9 cellular contexts compared by ENCODE assay signal in the genomic region with DNA sequence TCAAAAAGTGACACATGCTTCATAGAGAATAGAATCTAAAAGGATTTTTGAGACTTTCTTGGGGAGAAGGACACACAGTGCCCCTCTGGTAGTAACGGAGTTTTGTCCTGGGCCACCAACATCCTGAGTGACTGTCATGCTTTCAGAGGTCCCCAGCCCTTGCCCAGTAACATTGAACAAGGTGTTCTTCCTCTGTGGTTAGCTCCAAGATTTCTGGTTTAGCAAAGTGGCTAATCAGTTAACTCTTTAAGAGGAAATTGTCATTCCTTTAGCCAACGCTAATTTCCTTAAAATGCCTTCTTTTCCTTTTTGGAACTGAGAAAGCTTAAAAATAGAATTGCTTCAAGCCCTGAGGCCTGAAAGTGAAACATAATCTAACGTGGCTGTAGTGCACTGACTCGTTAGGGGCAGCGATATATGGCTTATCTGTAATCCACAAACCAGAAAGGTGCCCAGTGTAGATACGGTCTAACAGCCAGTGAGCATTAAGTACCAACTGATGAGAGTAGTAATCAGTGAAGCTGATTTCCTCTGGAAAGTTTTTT. TPM values are rescaled to one million over a fixed set of nuclear protein-coding genes. Genes with fewer than 3 reads are reported as not detected.
DNase-seq lines count a peak whose midpoint lies in the region; ATAC-seq, FAIRE-seq and TF ChIP-seq lines count a peak whose summit lies in the region.
"Had no signal": no experiment of that assay in that cellular context is flagged by ENCODE, and none has a peak within 500 bp of the region (broad histone marks: within the 10 kb centered on the region; RNA-seq: fewer than 3 reads in every experiment).

No MANE protein-coding gene starts in this region.

- TF ChIP-seq CTCF in type B pancreatic cell (conservative IDR thresholded peaks at IDR 0.05): no peak

- H3K4me3 Mint-ChIP-seq in type B pancreatic cell: no peak overlapping the region

- H3K27ac Mint-ChIP-seq in type B pancreatic cell: no peak overlapping the region

- no peaks in the 10 kb centered on the region for H3K9me3 Mint-ChIP-seq in type B pancreatic cell

- H3K36me3 Mint-ChIP-seq in type B pancreatic cell: peaks cover 23% of the 10 kb centered on the region

- peak; percentile 83 for FAIRE-seq in GM12892 (lab: Jason Lieb, UNC)

- peak; percentile 91 for ATAC-seq in GM21447 (IDR thresholded peaks at IDR 0.05; ENCODE audit: unreplicated experiment)
- peak; percentile 89 for ATAC-seq in HG03575 (IDR thresholded peaks at IDR 0.05; ENCODE audit: extremely low read depth, insufficient number of reproducible peaks, low FRiP score, unreplicated experiment)

- H3K4me1 Mint-ChIP-seq in type B pancreatic cell (ENCODE audit: unreplicated experiment): peaks cover 5% of the 10 kb centered on the region

- TF ChIP-seq POLR2A in GM12892 (IDR thresholded peaks at IDR 0.05; ENCODE audit: low read depth, low read length): no peak; the same call in 1 of the 2 replicates
- peak; percentile 28 for TF ChIP-seq POLR2A in erythroblast (IDR thresholded peaks at IDR 0.05; ENCODE audit: low read length)

- no peaks in the 10 kb centered on the region for H3K27me3 Mint-ChIP-seq in type B pancreatic cell

- DNase-seq in GM12892 (ENCODE audit: insufficient read length): no peak
- peak; percentile 85 to 94 for DNase-seq in erythroblast (lab: John Stamatoyannopoulos, UW)
- no peak for DNase-seq in NCI-H526 treated with DMSO at 0.1 percent for 48 hours (lab: John Stamatoyannopoulos, UW)
- DNase-seq in ecto neural progenitor cell (ENCODE audit: low spot score): no peak
- DNase-seq in midbrain (lab: John Stamatoyannopoulos, UW): no peak
- no peak for DNase-seq in type B pancreatic cell (ENCODE audit: extremely low spot score, unreplicated experiment)
- DNase-seq: activated CD8-positive, alpha-beta memory T cell treated with anti-CD3 and anti-CD28 coated beads, Interleukin-2, amount 50 U/mL, for 48 hours had no signal

RNA-seq across cellular contexts. Expression of gene E2F3, which starts 7.8 kb away (rescaled TPM):
- 6.5 TPM for polyA plus RNA-seq in GM12892 (2012; ENCODE audit: missing spikeins)
- total RNA-seq in type B pancreatic cell (ENCODE audit: low replicate concordance): 13.7 and 21.0 TPM in 2 replicates

Comparison
In these comparisons a context has a peak if more than half of its experiments do, and no peak if none do; other contexts are left out.
1. DNase-seq: peak in erythroblast (2 of 2); none in GM12892 (single experiment), NCI-H526 treated with DMSO at 0.1 percent for 48 hours (single experiment), ecto neural progenitor cell (single experiment), midbrain (single experiment) and type B pancreatic cell (single experiment).